30 cellular contexts compared by ENCODE assay signal in genomic region chr1:21645550-21645949, GRCh38.
"Had no signal": no experiment of that assay in that cellular context is flagged by ENCODE, and none has a peak within 500 bp of the region (broad histone marks: within the 10 kb centered on the region; RNA-seq: fewer than 3 reads in every experiment).

No MANE protein-coding gene starts in this region.

- H3K4me1 Mint-ChIP-seq: activated CD4-positive, alpha-beta T cell treated with anti-CD3 and anti-CD28 coated beads for 36 hours; activated CD4-positive, alpha-beta T cell treated with anti-CD3 and anti-CD28 coated beads, Interleukin-2, amount 10 ng/mL, durations not matched to agents 7 days and 5 days; central memory CD8-positive, alpha-beta T cell had no signal

- H3K27me3 ChIP-seq: cardiac muscle cell, Peyer's patch had no signal

- H3K36me3 Mint-ChIP-seq: activated naive CD4-positive, alpha-beta T cell treated with anti-CD3 and anti-CD28 coated beads, Interleukin-2, amount 50 U/mL, for 72 hours had no signal

- H3K9me3 Mint-ChIP-seq: activated CD4-positive, alpha-beta T cell treated with anti-CD3 and anti-CD28 coated beads, Interleukin-2, amount 10 ng/mL, durations not matched to agents 7 days and 5 days; activated naive CD4-positive, alpha-beta T cell treated with anti-CD3 and anti-CD28 coated beads for 36 hours; activated naive CD4-positive, alpha-beta T cell treated with anti-CD3 and anti-CD28 coated beads, Interleukin-2, amount 50 U/mL, for 72 hours; activated naive CD8-positive, alpha-beta T cell treated with anti-CD3 and anti-CD28 coated beads, Interleukin-2, amount 50 U/mL, for 24 hours; activated T-cell treated with anti-CD3 and anti-CD28 coated beads, Interleukin-2, amount 50 U/mL, for 24 hours; activated T-helper 2 cell treated with anti-CD3 and anti-CD28 coated beads, Interferon-gamma antibody, Interleukin-2, Interleukin-4, amounts not matched to agents 10 μg/mL and 5 μg/mL and 100 μg/mL, durations not matched to agents 14 hours and 24 hours and 36 hours; central memory CD8-positive, alpha-beta T cell had no signal

- H3K27ac ChIP-seq: cardiac muscle cell, KMS-11, Peyer's patch had no signal

- H3K4me3 Mint-ChIP-seq: activated CD4-positive, alpha-beta T cell treated with anti-CD3 and anti-CD28 coated beads for 36 hours; activated CD4-positive, alpha-beta T cell treated with anti-CD3 and anti-CD28 coated beads, Interleukin-2, amount 10 ng/mL, durations not matched to agents 7 days and 5 days; activated CD8-positive, alpha-beta T cell treated with anti-CD3 and anti-CD28 coated beads, Interleukin-2, amount 10 ng/mL, durations not matched to agents 7 days and 5 days; activated naive CD4-positive, alpha-beta T cell treated with anti-CD3 and anti-CD28 coated beads for 36 hours; activated naive CD8-positive, alpha-beta T cell treated with anti-CD3 and anti-CD28 coated beads, Interleukin-2, amount 50 U/mL, for 24 hours; activated T-cell treated with anti-CD3 and anti-CD28 coated beads, Interleukin-2, amount 50 U/mL, for 24 hours; central memory CD8-positive, alpha-beta T cell had no signal

- H3K4me3 ChIP-seq: cardiac muscle cell, Peyer's patch had no signal

- DNase-seq: activated CD4-positive, alpha-beta T cell treated with anti-CD3 and anti-CD28 coated beads for 36 hours; activated CD4-positive, alpha-beta T cell treated with anti-CD3 and anti-CD28 coated beads, Interleukin-2, amount 10 ng/mL, durations not matched to agents 7 days and 5 days; activated CD4-positive, alpha-beta T cell treated with anti-CD3 and anti-CD28 coated beads, Interleukin-2, amount 50 U/mL, for 48 hours; activated CD8-positive, alpha-beta T cell treated with anti-CD3 and anti-CD28 coated beads, Interleukin-2, amount 10 ng/mL, durations not matched to agents 7 days and 5 days; activated gamma-delta T cell treated with Interleukin-2 at 50 U/mL for 16 hours; activated naive CD4-positive, alpha-beta T cell treated with anti-CD3 and anti-CD28 coated beads for 36 hours; activated naive CD8-positive, alpha-beta T cell treated with anti-CD3 and anti-CD28 coated beads, Interleukin-2, amount 50 U/mL, for 24 hours; activated T-cell treated with anti-CD3 and anti-CD28 coated beads, Interleukin-2, amount 50 U/mL, for 24 hours; aorta; MM.1S; MV-4-11; NCI-H1105; NCI-H1417 treated with DMSO at 0.1 percent for 48 hours; NCI-H187 treated with DMSO at 0.1 percent for 48 hours; NCI-H2171 treated with DMSO at 0.1 percent for 48 hours; NCI-H2227 treated with DMSO at 0.1 percent for 48 hours; NCI-H510A treated with DMSO at 0.1 percent for 48 hours; NCI-H526 treated with DMSO at 0.1 percent for 48 hours; NCI-H82; NK-92 treated with Interleukin-12 subunit alpha and Interleukin-12 subunit beta, amount 100 ng/mL, for 24 hours; PC-3; Peyer's patch; RPMI8226; SIG-M5 had no signal

- H3K27ac Mint-ChIP-seq: activated CD4-positive, alpha-beta T cell treated with anti-CD3 and anti-CD28 coated beads for 36 hours; activated CD4-positive, alpha-beta T cell treated with anti-CD3 and anti-CD28 coated beads, Interleukin-2, amount 10 ng/mL, durations not matched to agents 7 days and 5 days; activated CD8-positive, alpha-beta T cell treated with anti-CD3 and anti-CD28 coated beads, Interleukin-2, amount 10 ng/mL, durations not matched to agents 7 days and 5 days; activated naive CD4-positive, alpha-beta T cell treated with anti-CD3 and anti-CD28 coated beads for 36 hours; activated naive CD4-positive, alpha-beta T cell treated with anti-CD3 and anti-CD28 coated beads, Interleukin-2, amount 50 U/mL, for 72 hours; activated naive CD8-positive, alpha-beta T cell treated with anti-CD3 and anti-CD28 coated beads, Interleukin-2, amount 50 U/mL, for 24 hours; activated T-cell treated with anti-CD3 and anti-CD28 coated beads, Interleukin-2, amount 50 U/mL, for 24 hours; activated T-helper 2 cell treated with anti-CD3 and anti-CD28 coated beads, Interferon-gamma antibody, Interleukin-2, Interleukin-4, amounts not matched to agents 10 μg/mL and 5 μg/mL and 100 μg/mL, durations not matched to agents 14 hours and 24 hours and 36 hours had no signal

- ATAC-seq: activated CD4-positive, alpha-beta T cell treated with anti-CD3 and anti-CD28 coated beads for 36 hours; activated CD4-positive, CD25-positive, alpha-beta regulatory T cell treated with anti-CD3 and anti-CD28 coated beads, Interleukin-2, amount 50 U/mL, for 24 hours; activated CD8-positive, alpha-beta T cell treated with anti-CD3 and anti-CD28 coated beads, Interleukin-2, amount 10 ng/mL, durations not matched to agents 7 days and 5 days; activated naive CD4-positive, alpha-beta T cell treated with anti-CD3 and anti-CD28 coated beads, Interleukin-2, amount 50 U/mL, for 72 hours; activated naive CD8-positive, alpha-beta T cell treated with anti-CD3 and anti-CD28 coated beads, Interleukin-2, amount 50 U/mL, for 24 hours; PC-3 had no signal
